Comparison of ENCODE assay signal across 8 cellular contexts in the genomic region with DNA sequence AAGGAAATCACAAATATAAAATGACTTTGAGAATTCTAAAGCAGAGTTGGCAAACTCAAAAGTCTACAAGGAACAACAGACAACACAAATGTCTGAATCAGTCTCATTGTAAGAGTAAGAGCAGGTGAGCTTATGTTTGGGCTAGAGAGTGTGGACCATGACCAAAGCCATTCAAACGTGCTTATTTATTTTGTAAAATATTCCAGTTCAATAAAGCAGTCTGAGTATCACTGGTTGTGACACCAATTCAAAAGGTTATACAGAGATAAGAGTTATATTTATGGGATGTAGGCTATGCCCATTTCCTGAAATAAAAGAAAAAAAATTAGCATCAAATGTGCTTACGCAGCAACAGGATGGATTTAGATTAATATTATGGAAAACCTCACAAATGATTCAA.
"Had no signal": no experiment of that assay in that cellular context is flagged by ENCODE, and none has a peak within 500 bp of the region (broad histone marks: within the 10 kb centered on the region; RNA-seq: fewer than 3 reads in every experiment).

No MANE protein-coding gene starts in this region.

- H3K27ac ChIP-seq: HL-60 had no signal

- H3K4me3 ChIP-seq: GM23338 had no signal

- FAIRE-seq: H1, H54, HepG2 had no signal

- ATAC-seq: GM23338, HepG2 had no signal

- H3K4me2 ChIP-seq: GM23338 had no signal

- DNase-seq: H9, HCEC 1CT had no signal

- H3K27ac Mint-ChIP-seq: GM23338, H9, IgD-negative memory B cell had no signal

- H3K4me1 Mint-ChIP-seq: GM23338, H9, IgD-negative memory B cell had no signal

- H3K36me3 Mint-ChIP-seq: IgD-negative memory B cell had no signal

- H3K4me3 Mint-ChIP-seq: GM23338, H9, IgD-negative memory B cell had no signal

- H2AFZ ChIP-seq: GM23338 had no signal

- H3K9me3 Mint-ChIP-seq: GM23338 had no signal
